ENCODE assay signal across 13 cellular contexts in genomic region chr2:102155703-102156515, GRCh38. TPM values are rescaled to one million over a fixed set of nuclear protein-coding genes. Genes with fewer than 3 reads are reported as not detected.
DNase-seq lines count a peak whose midpoint lies in the region; ATAC-seq and TF ChIP-seq lines count a peak whose summit lies in the region.
"Had no signal": no experiment of that assay in that cellular context is flagged by ENCODE, and none has a peak within 500 bp of the region (broad histone marks: within the 10 kb centered on the region; RNA-seq: fewer than 3 reads in every experiment).

No MANE protein-coding gene starts in this region.

- POLR2A ChIA-PET in WTC11 (lab: Charles Lee), result no interaction called here

- H3K27me3 ChIP-seq in gastrocnemius medialis, result no peaks in the 10 kb centered on the region
- no peaks in the 10 kb centered on the region for H3K27me3 ChIP-seq in brain microvascular endothelial cell (replicated peaks)
- H3K27me3 ChIP-seq: MG63 had no signal

- CTCF ChIA-PET in WTC11 (lab: Charles Lee), result interaction anchor here (1.7 kb wide), 1 partner anchor 10 kb away, joined by 4 read pairs; no protein-coding TSS in a partner anchor

- no peak overlapping the region for H3K4me3 Mint-ChIP-seq in WTC11
- H3K4me3 Mint-ChIP-seq in stimulated activated memory B cell treated with anti-CD40 and anti-IgM and Interleukin-4, amounts not matched to agents 10 μg/mL and 1 μg/mL and 100 μg/mL, for 72 hours, result no peak overlapping the region
- H3K4me3 Mint-ChIP-seq: stimulated activated naive CD8-positive, alpha-beta T cell treated with anti-CD3 and anti-CD28 coated beads, Interleukin-15, Interleukin-2, amounts not matched to agents 100 ng/mL and 50 ng/mL, for 24 hours had no signal

- H3K4me1 ChIP-seq in gastrocnemius medialis, result peaks cover 7 to 13% of the 10 kb centered on the region in 2 donors

- ATAC-seq in WTC11 (no peak), gastrocnemius medialis (peak; percentile 77 to 80)
- no peak for ATAC-seq in stimulated activated memory B cell treated with anti-CD40 and anti-IgM and Interleukin-4, amounts not matched to agents 10 μg/mL and 1 μg/mL and 100 μg/mL, for 72 hours
- ATAC-seq in activated CD4-positive, CD25-positive, alpha-beta regulatory T cell treated with anti-CD3 and anti-CD28 coated beads, Interleukin-2, amount 50 U/mL, for 24 hours, result no peak
- ATAC-seq: left colon, PC-3 had no signal

- H3K9me3 ChIP-seq in gastrocnemius medialis, result no peaks in the 10 kb centered on the region
- H3K9me3 ChIP-seq: MG63 had no signal

- no peak overlapping the region; the same call in 1 of the 2 replicates for H3K27ac Mint-ChIP-seq in WTC11
- no peak overlapping the region for H3K27ac Mint-ChIP-seq in stimulated activated memory B cell treated with anti-CD40 and anti-IgM and Interleukin-4, amounts not matched to agents 10 μg/mL and 1 μg/mL and 100 μg/mL, for 72 hours
- H3K27ac Mint-ChIP-seq: stimulated activated naive CD8-positive, alpha-beta T cell treated with anti-CD3 and anti-CD28 coated beads, Interleukin-15, Interleukin-2, amounts not matched to agents 100 ng/mL and 50 ng/mL, for 24 hours had no signal

- H3K36me3 Mint-ChIP-seq in WTC11, result no peaks in the 10 kb centered on the region
- H3K36me3 Mint-ChIP-seq in stimulated activated memory B cell treated with anti-CD40 and anti-IgM and Interleukin-4, amounts not matched to agents 10 μg/mL and 1 μg/mL and 100 μg/mL, for 72 hours, result peaks cover 4% of the 10 kb centered on the region

- no peaks in the 10 kb centered on the region for H3K27me3 Mint-ChIP-seq in WTC11 (ENCODE audit: low read depth)
- no peaks in the 10 kb centered on the region for H3K27me3 Mint-ChIP-seq in stimulated activated memory B cell treated with anti-CD40 and anti-IgM and Interleukin-4, amounts not matched to agents 10 μg/mL and 1 μg/mL and 100 μg/mL, for 72 hours
- H3K27me3 Mint-ChIP-seq: stimulated activated naive CD8-positive, alpha-beta T cell treated with anti-CD3 and anti-CD28 coated beads, Interleukin-15, Interleukin-2, amounts not matched to agents 100 ng/mL and 50 ng/mL, for 24 hours had no signal

- peak; percentile 17 for DNase-seq in CD1c-positive myeloid dendritic cell (ENCODE audit: extremely low spot score)
- DNase-seq in WTC11 (ENCODE audit: low spot score), result no peak
- peak; percentile 63 for DNase-seq in foreskin melanocyte
- DNase-seq in gastrocnemius medialis, result peak; percentile 61
- no peak for DNase-seq in brain microvascular endothelial cell
- DNase-seq in COLO829 (ENCODE audit: low spot score), result no peak
- DNase-seq: activated CD4-positive, CD25-positive, alpha-beta regulatory T cell; left colon; MG63; PC-3 had no signal

- peak overlapping the region; percentile 54 to 68 (median 66) for H3K27ac ChIP-seq in gastrocnemius medialis
- no peak overlapping the region for H3K27ac ChIP-seq in brain microvascular endothelial cell

- H3K9me3 Mint-ChIP-seq in WTC11, result no peaks in the 10 kb centered on the region
- H3K9me3 Mint-ChIP-seq in stimulated activated memory B cell treated with anti-CD40 and anti-IgM and Interleukin-4, amounts not matched to agents 10 μg/mL and 1 μg/mL and 100 μg/mL, for 72 hours, result peaks cover 5% of the 10 kb centered on the region

- TF ChIP-seq CTCF in WTC11 (IDR thresholded peaks at IDR 0.05), result no peak
- no peak for TF ChIP-seq CTCF in gastrocnemius medialis (IDR thresholded peaks at IDR 0.05 in 4 of 5, conservative IDR thresholded peaks at IDR 0.05 in 1 of 5)
- no peak for TF ChIP-seq CTCF in brain microvascular endothelial cell (IDR thresholded peaks at IDR 0.05; ENCODE audit: low read depth, low read length, missing control alignments)

- TF ChIP-seq POLR2A in gastrocnemius medialis (IDR thresholded peaks at IDR 0.05), result no peak

- H3K36me3 ChIP-seq in gastrocnemius medialis (peaks cover 0 to 31% of the 10 kb centered on the region in 2 donors), brain microvascular endothelial cell (replicated peaks) (peaks cover 32% of the 10 kb centered on the region)

- in situ Hi-C loops in gastrocnemius medialis (cut with MboI; ENCODE audit: low sequenced_read_pairs in 4 of 4), result loop anchor here in 1 of 4 donors (10.0 kb wide), 1 partner anchor 131 kb away; no protein-coding TSS in a partner anchor
- in situ Hi-C loops in brain microvascular endothelial cell (cut with HindIII; ENCODE audit: low pct_ligation_motif_present, low sequenced_read_pairs), result no loop called here

- H3K4me3 ChIP-seq in gastrocnemius medialis, result no peak overlapping the region
- H3K4me3 ChIP-seq in brain microvascular endothelial cell (ENCODE audit: low read depth, low read length), result no peak overlapping the region
- H3K4me3 ChIP-seq: MG63 had no signal

- intact Hi-C loops in gastrocnemius medialis (cut with DNase I; ENCODE audit: low total_unique reads), result no loop called here

- H3K4me1 Mint-ChIP-seq in WTC11, result peaks cover 2% of the 10 kb centered on the region
- no peaks in the 10 kb centered on the region for H3K4me1 Mint-ChIP-seq in stimulated activated memory B cell treated with anti-CD40 and anti-IgM and Interleukin-4, amounts not matched to agents 10 μg/mL and 1 μg/mL and 100 μg/mL, for 72 hours

TF ChIP-seq in WTC11, 78 proteins besides CTCF, POLR2A, EP300 and RAD21:
- TF ChIP-seq GRHL2 (CRISPR knock-in tag; IDR thresholded peaks at IDR 0.05; ENCODE audit: insufficient replicate concordance, severe bottlenecking) (no peak), GABPB1 (CRISPR knock-in tag; IDR thresholded peaks at IDR 0.05) (peak; percentile 81), ZNF532 (CRISPR knock-in tag; IDR thresholded peaks at IDR 0.05; ENCODE audit: borderline replicate concordance) (no peak), ZNF121 (CRISPR knock-in tag; IDR thresholded peaks at IDR 0.05) (no peak)

RNA-seq across cellular contexts. Expression of gene IL1R1, which starts 13.4 kb away (rescaled TPM):
- total RNA-seq in WTC11 (2021), result 0.37 to 0.78 TPM (median 0.55 TPM) in 3 replicates
- total RNA-seq in gastrocnemius medialis, result 10 to 100 TPM; 17.6 to 23.3 (median 19.3) TPM

RNA-seq across cellular contexts. Expression of gene IL1RL2, which starts 30.9 kb away (rescaled TPM):
- total RNA-seq in WTC11 (2021), result 0.11 TPM in 1 of 3 replicates, not detected in the others
- under 1 TPM in 2 of 4 donors, not detected in 2; 0.35 to 0.49 TPM for total RNA-seq in gastrocnemius medialis

Comparison
In these comparisons a context has a peak if more than half of its experiments do, and no peak if none do; other contexts are left out.
1. DNase-seq: peak in CD1c-positive myeloid dendritic cell (single experiment), foreskin melanocyte (single experiment) and gastrocnemius medialis (2 of 2); none in WTC11 (single experiment), brain microvascular endothelial cell (single experiment) and COLO829 (single experiment).
2. ATAC-seq: peak in gastrocnemius medialis (2 of 2); none in WTC11 (single experiment), stimulated activated memory B cell treated with anti-CD40 and anti-IgM and Interleukin-4, amounts not matched to agents 10 μg/mL and 1 μg/mL and 100 μg/mL, for 72 hours (single experiment) and activated CD4-positive, CD25-positive, alpha-beta regulatory T cell treated with anti-CD3 and anti-CD28 coated beads, Interleukin-2, amount 50 U/mL, for 24 hours (0 of 2).
3. RNA of gene IL1R1, which starts 13.4 kb away (total RNA-seq): 17.6 to 23.3 TPM in gastrocnemius medialis; 0.37 to 0.78 TPM in WTC11; every median in the first group is over 10 times any median in the second.